In the genomic region with DNA sequence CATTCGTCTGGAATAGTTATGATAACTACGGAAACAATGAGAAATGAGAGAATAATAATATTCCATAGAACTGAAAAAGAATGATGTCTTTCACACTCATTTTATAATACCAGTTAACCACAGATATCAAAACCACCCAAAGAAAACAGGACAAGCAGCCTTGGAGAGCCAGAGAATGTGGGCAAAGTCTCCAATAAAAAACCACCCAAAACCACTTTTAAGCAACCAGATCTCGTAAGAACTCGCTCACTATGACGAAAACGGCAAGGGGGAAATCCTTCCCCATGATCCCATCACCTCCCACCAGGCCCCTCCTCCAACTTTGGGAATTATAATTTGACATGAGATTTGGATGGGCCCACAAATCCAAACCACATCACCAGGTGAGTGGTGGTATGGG, we compare ENCODE assay signal across 20 cellular contexts.
"Had no signal": no experiment of that assay in that cellular context is flagged by ENCODE, and none has a peak within 500 bp of the region (broad histone marks: within the 10 kb centered on the region; RNA-seq: fewer than 3 reads in every experiment).

No MANE protein-coding gene starts in this region.

- H3K36me3 ChIP-seq: esophagus squamous epithelium, heart left ventricle, right atrium auricular region, sigmoid colon, suprapubic skin, thyroid gland, upper lobe of left lung, uterus had no signal

- H3K4me1 ChIP-seq: esophagus squamous epithelium, heart left ventricle, right atrium auricular region, suprapubic skin, thyroid gland, upper lobe of left lung, uterus had no signal

- H3K27ac Mint-ChIP-seq: dendritic cell treated with granulocyte-macrophage colony-stimulating factor and Interleukin-4, amounts not matched to agents 40 ng/mL and 50 ng/mL, for 4 days; naive thymus-derived CD4-positive, alpha-beta T cell; nephron progenitor cell had no signal

- H3K27me3 Mint-ChIP-seq: dendritic cell treated with granulocyte-macrophage colony-stimulating factor and Interleukin-4, amounts not matched to agents 40 ng/mL and 50 ng/mL, for 4 days had no signal

- H3K4me3 ChIP-seq: esophagus squamous epithelium, heart left ventricle, lung, right atrium auricular region, sigmoid colon, suprapubic skin, thyroid gland, upper lobe of left lung, uterus had no signal

- H3K9me3 ChIP-seq: esophagus squamous epithelium, heart left ventricle, right atrium auricular region, sigmoid colon, suprapubic skin, thyroid gland, upper lobe of left lung, uterus had no signal

- H3K4me3 Mint-ChIP-seq: dendritic cell treated with granulocyte-macrophage colony-stimulating factor and Interleukin-4, amounts not matched to agents 40 ng/mL and 50 ng/mL, for 4 days; naive thymus-derived CD4-positive, alpha-beta T cell; nephron progenitor cell had no signal

- DNase-seq: esophagus squamous epithelium; foreskin fibroblast; heart left ventricle; hippocampal formation; left colon; left ventricle myocardium superior; mesendoderm; naive thymus-derived CD4-positive, alpha-beta T cell; nephron progenitor cell; sigmoid colon; small intestine; stimulated activated CD4-positive, alpha-beta T cell treated with anti-CD3 and anti-CD28 coated beads, Interleukin-2, amount 100 ng/mL, for 48 hours; stimulated activated naive CD4-positive, alpha-beta T cell treated with Interleukin-2 at 50 U/mL for 16 hours; thyroid gland; upper lobe of left lung; uterus had no signal

- H3K27me3 ChIP-seq: esophagus squamous epithelium, heart left ventricle, right atrium auricular region, sigmoid colon, suprapubic skin, thyroid gland, upper lobe of left lung, uterus had no signal

- H3K27ac ChIP-seq: esophagus squamous epithelium, heart left ventricle, right atrium auricular region, sigmoid colon, suprapubic skin, thyroid gland, upper lobe of left lung, uterus had no signal

- H3K4me1 Mint-ChIP-seq: nephron progenitor cell had no signal
